Comparison of ENCODE assay signal across 8 cellular contexts in the genomic region with DNA sequence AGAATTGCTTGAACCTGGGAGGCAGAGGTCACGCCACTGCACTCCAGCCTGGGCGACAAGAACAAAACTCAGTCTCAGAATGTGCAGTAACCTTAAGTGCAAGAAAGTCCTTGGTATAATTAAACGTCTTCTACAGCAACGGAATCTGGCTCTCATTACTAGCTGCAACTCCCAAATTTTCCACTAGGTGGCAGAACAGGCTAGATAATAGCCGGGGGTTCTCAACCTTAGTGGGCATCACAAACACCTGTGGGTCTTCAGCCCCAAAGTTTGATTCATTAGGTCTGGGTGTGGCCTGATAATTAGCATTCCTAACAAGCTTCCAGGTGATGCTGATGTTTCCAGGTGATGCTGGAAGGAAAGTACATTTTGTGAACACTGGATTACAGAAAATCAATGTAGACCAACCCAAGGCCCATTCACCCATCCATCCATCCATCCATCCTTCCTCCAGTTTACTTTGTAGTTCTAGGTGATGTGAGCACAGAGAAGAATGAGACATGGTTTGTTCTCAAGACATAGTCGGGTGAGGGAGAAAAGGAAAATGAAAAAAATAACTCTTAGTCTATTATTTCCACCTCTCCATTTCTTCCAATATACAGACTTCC. TPM values are rescaled to one million over a fixed set of nuclear protein-coding genes. Genes with fewer than 3 reads are reported as not detected.
DNase-seq lines count a peak whose midpoint lies in the region; ATAC-seq and TF ChIP-seq lines count a peak whose summit lies in the region.

No MANE protein-coding gene starts in this region.

- TF ChIP-seq CTCF in CD14-positive monocyte (IDR thresholded peaks at IDR 0.05) = peak; percentile 97
- peak; percentile 86 for TF ChIP-seq CTCF in VCaP (conservative IDR thresholded peaks at IDR 0.05)
- peak; percentile 79 for TF ChIP-seq CTCF in MCF 10A (IDR thresholded peaks at IDR 0.05; ENCODE audit: unreplicated experiment)

- H3K9me3 Mint-ChIP-seq in CD14-positive monocyte (peaks cover 0 to 2% (median 0%) of the 10 kb centered on the region in 7 donors), MCF 10A (ENCODE audit: unreplicated experiment) (no peaks in the 10 kb centered on the region)

- H3K4me1 Mint-ChIP-seq in CD14-positive monocyte (peaks cover 60% of the 10 kb centered on the region), MCF 10A (ENCODE audit: insufficient read depth, unreplicated experiment) (peaks cover 5% of the 10 kb centered on the region)

- POLR2A ChIA-PET in MCF 10A (lab: Yijun Ruan, JAX) = interaction anchor here (0.6 to 3.9 kb wide), 13 partner anchors 11 to 553 kb away, joined by 3 to 30 read pairs (median 4); a partner anchor contains a TSS

- ATAC-seq in GM19351 (IDR thresholded peaks at IDR 0.05; ENCODE audit: unreplicated experiment) (peak; percentile 70), GM21515 (IDR thresholded peaks at IDR 0.05; ENCODE audit: unreplicated experiment) (no peak)

- intact Hi-C loops in CD14-positive monocyte (cut with micrococcal nuclease) (loop anchor here in 1 of 2 donors (5.0 kb wide), 1 partner anchor 301 kb away; no protein-coding TSS in a partner anchor), MCF 10A (cut with micrococcal nuclease) (loop anchor here (1.0 to 2.0 kb wide), 4 partner anchors 137 to 304 kb away; no protein-coding TSS in a partner anchor)

- H3K36me3 Mint-ChIP-seq in CD14-positive monocyte (peaks cover 8 to 23% of the 10 kb centered on the region in 2 donors), MCF 10A (ENCODE audit: insufficient read depth, unreplicated experiment) (peaks cover 22% of the 10 kb centered on the region)

- DNase-seq in CD14-positive monocyte (ENCODE audit: low spot score) = no peak
- DNase-seq in NCI-H1092 (lab: John Stamatoyannopoulos, UW) = peak; percentile 46
- peak; percentile 71 for DNase-seq in MCF 10A (ENCODE audit: unreplicated experiment)
- DNase-seq in islet precursor cell = peak; percentile 69
- peak; percentile 57 for DNase-seq in stimulated activated CD4-positive, alpha-beta T cell treated with anti-CD3 and anti-CD28 coated beads, Interleukin-2, amount 100 ng/mL, for 4 hours (ENCODE audit: low read depth)

- CTCF ChIA-PET in MCF 10A (lab: Yijun Ruan, JAX) = interaction anchor here (0.7 to 4.9 kb wide), 56 partner anchors 10 to 457 kb away, joined by 3 to 55 read pairs (median 4); a partner anchor contains a TSS

- BruUV-seq in MCF 10A (replicated peaks; lab: Mats Ljungman, UMichigan) = no TSS peak

- H3K27ac ChIP-seq in VCaP = peak overlapping the region; percentile 52

- H3K4me3 Mint-ChIP-seq in CD14-positive monocyte = no peak overlapping the region
- H3K4me3 Mint-ChIP-seq in MCF 10A (ENCODE audit: unreplicated experiment) = no peak overlapping the region

- peak overlapping the region in 5 of 7 donors; percentile 25 to 90 (median 87) for H3K27ac Mint-ChIP-seq in CD14-positive monocyte
- H3K27ac Mint-ChIP-seq in MCF 10A (ENCODE audit: low read depth, unreplicated experiment) = no peak overlapping the region

- H3K27me3 Mint-ChIP-seq in CD14-positive monocyte (ENCODE audit: low read depth in 3 of 3) (no peaks in the 10 kb centered on the region), MCF 10A (ENCODE audit: insufficient read depth, unreplicated experiment) (no peaks in the 10 kb centered on the region)

RNA-seq across cellular contexts. Expression of a gene that starts 37.3 kb away (rescaled TPM):
- 10 to 100 TPM; 20.0 to 30.8 TPM for polyA plus RNA-seq in CD14-positive monocyte
- 53.9 and 58.4 TPM in 2 replicates for total RNA-seq in MCF 10A (2022)

RNA-seq across cellular contexts. Expression of a gene that starts 41.7 kb away (rescaled TPM):
- polyA plus RNA-seq in CD14-positive monocyte = 10 to 100 TPM; 89.7 to 92.8 TPM
- 5.7 and 6.9 TPM in 2 replicates for total RNA-seq in MCF 10A (2022)
